Comparison of ENCODE assay signal across 9 cellular contexts in the genomic region with DNA sequence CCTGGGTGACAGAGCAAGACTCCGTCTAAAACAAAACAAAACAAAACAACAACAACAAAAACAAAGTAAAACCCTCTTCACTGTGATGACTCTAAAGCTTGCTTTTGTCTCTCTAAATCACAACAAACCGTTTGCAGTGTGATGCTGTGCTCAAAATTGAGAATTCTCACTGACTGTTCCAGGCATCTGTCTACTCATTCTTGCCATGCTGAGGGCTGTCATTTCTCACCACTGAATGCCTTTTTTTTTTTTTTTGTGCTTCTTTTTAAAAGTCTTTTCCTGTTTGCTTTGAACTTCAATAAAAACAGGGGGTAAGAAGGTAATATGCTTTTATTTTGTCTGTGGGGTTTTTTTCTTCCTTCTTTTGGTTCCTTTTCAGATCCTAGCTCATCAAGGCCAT. TPM values are rescaled to one million over a fixed set of nuclear protein-coding genes. Genes with fewer than 3 reads are reported as not detected.
DNase-seq lines count a peak whose midpoint lies in the region; ATAC-seq and TF ChIP-seq lines count a peak whose summit lies in the region.
"Had no signal": no experiment of that assay in that cellular context is flagged by ENCODE, and none has a peak within 500 bp of the region (broad histone marks: within the 10 kb centered on the region; RNA-seq: fewer than 3 reads in every experiment).

No MANE protein-coding gene starts in this region.

- intact Hi-C loops in heart left ventricle (cut with DNase I) = no loop called here
- intact Hi-C loops in Right ventricle myocardium superior (cut with DNase I) = no loop called here
- intact Hi-C loops in left ventricle myocardium superior (cut with micrococcal nuclease) = loop anchor here (10.0 kb wide), 1 partner anchor 166 kb away; no protein-coding TSS in a partner anchor

- H3K4me1 Mint-ChIP-seq in T-helper 2 cell treated with Interferon-gamma antibody and Interleukin-4, amounts not matched to agents 5 μg/mL and 100 μg/mL, for 36 hours (ENCODE audit: low read depth) = peaks cover 65% of the 10 kb centered on the region

- H3K36me3 ChIP-seq in heart left ventricle = peaks cover 0 to 33% (median 25%) of the 10 kb centered on the region in 9 donors
- peaks cover 0 to 6% (median 0%) of the 10 kb centered on the region in 3 donors for H3K36me3 ChIP-seq in tibial nerve

- peaks cover 27% of the 10 kb centered on the region for H3K36me3 Mint-ChIP-seq in T-helper 2 cell treated with Interferon-gamma antibody and Interleukin-4, amounts not matched to agents 5 μg/mL and 100 μg/mL, for 36 hours (ENCODE audit: low read depth)

- no peaks in the 10 kb centered on the region for H3K9me3 ChIP-seq in heart left ventricle
- H3K9me3 ChIP-seq in tibial nerve = no peaks in the 10 kb centered on the region

- TF ChIP-seq CTCF in heart left ventricle (IDR thresholded peaks at IDR 0.05) = no peak
- TF ChIP-seq CTCF in tibial nerve (IDR thresholded peaks at IDR 0.05) = no peak

- no peaks in the 10 kb centered on the region for H3K9me3 Mint-ChIP-seq in T-helper 2 cell treated with Interferon-gamma antibody and Interleukin-4, amounts not matched to agents 5 μg/mL and 100 μg/mL, for 36 hours

- TF ChIP-seq POLR2A in heart left ventricle (IDR thresholded peaks at IDR 0.05) (no peak), tibial nerve (IDR thresholded peaks at IDR 0.05) (no peak)

- H3K4me1 ChIP-seq in heart left ventricle (peaks cover 0 to 64% (median 12%) of the 10 kb centered on the region in 12 donors), tibial nerve (peaks cover 0 to 44% (median 8%) of the 10 kb centered on the region in 4 donors)

- no peak for DNase-seq in heart left ventricle
- no peak for DNase-seq in Right ventricle myocardium superior
- peak; percentile 57 for DNase-seq in T-helper 2 cell treated with Interferon-gamma antibody and Interleukin-4, amounts not matched to agents 5 μg/mL and 100 μg/mL, for 36 hours (ENCODE audit: low spot score)
- no peak for DNase-seq in left ventricle myocardium superior
- DNase-seq in tibial nerve (ENCODE audit: low spot score in 2 of 2) = no peak
- no peak for DNase-seq in DMS53 (lab: John Stamatoyannopoulos, UW)
- DNase-seq in iPS-NIHi7 (ENCODE audit: extremely low spot score) = no peak
- DNase-seq in C1 segment of cervical spinal cord (lab: John Stamatoyannopoulos, UW) = no peak

- ATAC-seq in heart left ventricle = peak in 1 of 4 donors; percentile 39
- no peak for ATAC-seq in Right ventricle myocardium superior (ENCODE audit: poor library complexity)
- peak; percentile 28 for ATAC-seq in left ventricle myocardium superior
- ATAC-seq: left lobe of liver had no signal

- WGBS in heart left ventricle, 4 donors = 53 to 66% (median 63%) methylated on average over 2 of the region's 2 CpGs
- 19 to 24% methylated on average over 2 of the region's 2 CpGs for WGBS in tibial nerve, 2 donors

- H3K27me3 ChIP-seq in heart left ventricle = no peaks in the 10 kb centered on the region
- no peaks in the 10 kb centered on the region for H3K27me3 ChIP-seq in tibial nerve

- H3K4me3 Mint-ChIP-seq in T-helper 2 cell treated with Interferon-gamma antibody and Interleukin-4, amounts not matched to agents 5 μg/mL and 100 μg/mL, for 36 hours = peak overlapping the region; percentile 70

- H3K4me3 ChIP-seq in heart left ventricle (peak overlapping the region in 6 of 12 donors; percentile 15 to 45 (median 34)), tibial nerve (peak overlapping the region in 2 of 4 donors; percentile 19 to 29)

- peak overlapping the region; percentile 54 for H3K27ac Mint-ChIP-seq in T-helper 2 cell treated with Interferon-gamma antibody and Interleukin-4, amounts not matched to agents 5 μg/mL and 100 μg/mL, for 36 hours

- H3K27ac ChIP-seq in heart left ventricle = peak overlapping the region in 10 of 12 donors; percentile 18 to 63 (median 44)
- H3K27ac ChIP-seq in tibial nerve = peak overlapping the region; percentile 37 to 81 (median 68)

- H3K27me3 Mint-ChIP-seq in T-helper 2 cell treated with Interferon-gamma antibody and Interleukin-4, amounts not matched to agents 5 μg/mL and 100 μg/mL, for 36 hours (ENCODE audit: low read depth) = no peaks in the 10 kb centered on the region

- no peak for TF ChIP-seq EP300 in tibial nerve (IDR thresholded peaks at IDR 0.05)

RNA-seq across cellular contexts. Expression of a gene that starts 10.4 kb away (rescaled TPM):
- total RNA-seq in heart left ventricle (10 to 100 TPM in 2 of 9 donors, 1 to 10 TPM in 7; 2.6 to 15.6 (median 5.1) TPM), Right ventricle myocardium superior (3.8 TPM), left ventricle myocardium superior (4.0 TPM), tibial nerve (10 to 100 TPM; 18.4 to 32.2 (median 20.9) TPM)
- polyA plus RNA-seq in heart left ventricle = 1 to 10 TPM; 1.6 to 3.2 TPM

RNA-seq across cellular contexts. Expression of a gene that starts 48.5 kb away (rescaled TPM):
- total RNA-seq in heart left ventricle = 100 to 1,000 TPM in 4 of 9 donors, 10 to 100 TPM in 5; 70.9 to 244 (median 86.7) TPM
- polyA plus RNA-seq in heart left ventricle = 100 to 1,000 TPM; 110 to 122 TPM
- total RNA-seq in Right ventricle myocardium superior = 74.5 TPM
- 53.5 TPM for total RNA-seq in left ventricle myocardium superior
- total RNA-seq in tibial nerve = 100 to 1,000 TPM; 340 to 708 (median 458) TPM
